ENCODE assay signal across 14 cellular contexts in the genomic region with DNA sequence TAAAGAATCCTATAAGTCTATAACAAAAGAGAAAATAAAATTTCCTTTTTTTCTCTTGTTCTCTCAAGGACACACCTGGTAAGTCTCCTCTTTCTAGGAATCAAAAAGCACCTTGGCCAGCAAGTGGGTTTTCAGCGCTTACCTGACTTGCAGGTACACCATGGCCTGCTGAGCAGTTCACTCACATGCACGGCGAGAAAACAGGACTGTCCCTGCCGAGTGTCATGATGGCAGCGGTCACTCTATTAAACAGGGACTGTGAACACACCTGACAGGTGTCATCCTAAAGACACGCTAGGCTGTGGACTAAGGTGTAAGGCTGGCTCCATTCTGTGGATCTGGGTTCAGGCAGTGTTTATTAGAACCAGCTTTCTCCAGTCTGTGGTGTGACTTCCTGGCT.
A peak's percentile ranks its signal among the peaks of the same experiment; 100 is the strongest.
DNase-seq lines count a peak whose midpoint lies in the region; ATAC-seq and TF ChIP-seq lines count a peak whose summit lies in the region.
"Had no signal": no experiment of that assay in that cellular context is flagged by ENCODE, and none has a peak within 500 bp of the region (broad histone marks: within the 10 kb centered on the region; RNA-seq: fewer than 3 reads in every experiment).

No MANE protein-coding gene starts in this region.

- DNase-seq in GM23338 (ENCODE audit: low spot score) (no peak), RWPE2 (ENCODE audit: low spot score) (peak; percentile 25), mesenteric fat pad (ENCODE audit: low spot score) (peak; percentile 49), upper lobe of right lung (peak; percentile 21), OCI-M1 (lab: John Stamatoyannopoulos, UW) (no peak), G401 (ENCODE audit: low spot score) (no peak)
- DNase-seq: BE2C; CD4-positive, alpha-beta memory T cell; DMS79; HCEC 1CT; HFFc6 had no signal

- no peak overlapping the region for H3K4me2 ChIP-seq in GM23338
- H3K4me2 ChIP-seq: A549 had no signal

- H3K27me3 Mint-ChIP-seq in GM23338 (ENCODE audit: insufficient read depth, low read depth, poor library complexity): peaks cover 9% of the 10 kb centered on the region
- H3K27me3 Mint-ChIP-seq: CD4-positive, alpha-beta memory T cell had no signal

- no peak overlapping the region for H3K4me3 Mint-ChIP-seq in GM23338
- H3K4me3 Mint-ChIP-seq: CD4-positive, alpha-beta memory T cell; HFFc6 had no signal

- H3K4me3 ChIP-seq in GM23338 (no peak overlapping the region), RWPE2 (ENCODE audit: severe bottlenecking) (no peak overlapping the region), upper lobe of right lung (no peak overlapping the region)
- H3K4me3 ChIP-seq: A549 had no signal

- H3K79me2 ChIP-seq in GM23338 (replicated peaks; ENCODE audit: insufficient read depth): no peaks in the 10 kb centered on the region

- H3K36me3 Mint-ChIP-seq in GM23338 (ENCODE audit: low read depth): peaks cover 21% of the 10 kb centered on the region
- H3K36me3 Mint-ChIP-seq: CD4-positive, alpha-beta memory T cell had no signal

- H3K4me1 Mint-ChIP-seq in GM23338: peaks cover 4% of the 10 kb centered on the region; the same call in 2 of the 3 replicates
- H3K4me1 Mint-ChIP-seq: CD4-positive, alpha-beta memory T cell had no signal

- intact Hi-C loops in upper lobe of right lung (cut with DNase I): no loop called here

- H3K27me3 ChIP-seq in GM23338 (ENCODE audit: insufficient read depth) (no peaks in the 10 kb centered on the region), RWPE2 (ENCODE audit: insufficient read depth, poor library complexity, severe bottlenecking) (no peaks in the 10 kb centered on the region), upper lobe of right lung (no peaks in the 10 kb centered on the region)

- no peak overlapping the region for H3K27ac Mint-ChIP-seq in GM23338
- H3K27ac Mint-ChIP-seq: CD4-positive, alpha-beta memory T cell; HFFc6 had no signal

- no peak for ATAC-seq in GM23338
- no peak for ATAC-seq in RWPE2 (ENCODE audit: low read depth)
- no peak for ATAC-seq in upper lobe of right lung
- ATAC-seq: A549, HepG2 had no signal

- H3K27ac ChIP-seq in GM23338 (ENCODE audit: low read depth) (no peak overlapping the region), RWPE2 (ENCODE audit: poor library complexity, severe bottlenecking) (no peak overlapping the region), upper lobe of right lung (no peak overlapping the region)
- H3K27ac ChIP-seq: A549, C4-2B had no signal

- H3K36me3 ChIP-seq in GM23338 (ENCODE audit: insufficient read depth) (no peaks in the 10 kb centered on the region; the same call in 1 of the 2 replicates), RWPE2 (ENCODE audit: low read depth) (no peaks in the 10 kb centered on the region), upper lobe of right lung (no peaks in the 10 kb centered on the region)
- H3K36me3 ChIP-seq: BE2C had no signal

- H3K9me3 Mint-ChIP-seq in GM23338: peaks cover 30% of the 10 kb centered on the region

- H3K9me2 ChIP-seq in GM23338 (ENCODE audit: insufficient read depth): 0 out of 2 replicates have a peak, but pooled peaks cover 3% of the 10 kb centered on the region

- peaks cover 3% of the 10 kb centered on the region for H3K9me3 ChIP-seq in RWPE2 (ENCODE audit: severe bottlenecking)
- peaks cover 8% of the 10 kb centered on the region for H3K9me3 ChIP-seq in upper lobe of right lung
- H3K9me3 ChIP-seq: BE2C had no signal

- in situ Hi-C loops in G401 (cut with HindIII; ENCODE audit: low sequenced_read_pairs): no loop called here

- 0 out of 2 replicates have a peak overlapping the region, but pooled peaks have one; percentile 23 for H2AFZ ChIP-seq in GM23338

- TF ChIP-seq CTCF in GM23338 (conservative IDR thresholded peaks at IDR 0.05; ENCODE audit: low read depth in 2 of 2): no peak
- TF ChIP-seq CTCF in RWPE2 (IDR thresholded peaks at IDR 0.05; ENCODE audit: poor library complexity, severe bottlenecking): no peak
- no peak for TF ChIP-seq CTCF in upper lobe of right lung (IDR thresholded peaks at IDR 0.05)

- no peaks in the 10 kb centered on the region for H3F3A ChIP-seq in GM23338 (replicated peaks; ENCODE audit: low read depth)

- H3K4me1 ChIP-seq in GM23338 (ENCODE audit: insufficient read depth) (no peaks in the 10 kb centered on the region), RWPE2 (ENCODE audit: insufficient read depth, poor library complexity, severe bottlenecking) (no peaks in the 10 kb centered on the region), upper lobe of right lung (no peaks in the 10 kb centered on the region)
- H3K4me1 ChIP-seq: A549, BE2C had no signal

- H4K20me1 ChIP-seq in GM23338 (replicated peaks; ENCODE audit: insufficient read depth): no peaks in the 10 kb centered on the region

TF ChIP-seq in GM23338, 12 proteins besides CTCF, POLR2A, EP300 and RAD21:
- no peak for TF ChIP-seq STAT1 (IDR thresholded peaks at IDR 0.05; ENCODE audit: unreplicated experiment)
- no peak for TF ChIP-seq JUNB (IDR thresholded peaks at IDR 0.05; ENCODE audit: unreplicated experiment)
- TF ChIP-seq EZH2phosphoT487 (IDR thresholded peaks at IDR 0.05; ENCODE audit: unreplicated experiment): no peak
- TF ChIP-seq REST (IDR thresholded peaks at IDR 0.05; ENCODE audit: unreplicated experiment): no peak
- TF ChIP-seq POLR2AphosphoS5 (IDR thresholded peaks at IDR 0.05; ENCODE audit: low read depth): no peak

Comparison
In these comparisons a context has a peak if more than half of its experiments do, and no peak if none do; other contexts are left out.
1. DNase-seq: peak in RWPE2 (single experiment), mesenteric fat pad (single experiment) and upper lobe of right lung (single experiment); none in GM23338 (single experiment), OCI-M1 (single experiment) and G401 (single experiment).